ENCODE assay signal across 8 cellular contexts in genomic region chr11:63813035-63813562, GRCh38. TPM values are rescaled to one million over a fixed set of nuclear protein-coding genes. Genes with fewer than 3 reads are reported as not detected.
DNase-seq lines count a peak whose midpoint lies in the region; ATAC-seq and TF ChIP-seq lines count a peak whose summit lies in the region.

A gene with protein sequence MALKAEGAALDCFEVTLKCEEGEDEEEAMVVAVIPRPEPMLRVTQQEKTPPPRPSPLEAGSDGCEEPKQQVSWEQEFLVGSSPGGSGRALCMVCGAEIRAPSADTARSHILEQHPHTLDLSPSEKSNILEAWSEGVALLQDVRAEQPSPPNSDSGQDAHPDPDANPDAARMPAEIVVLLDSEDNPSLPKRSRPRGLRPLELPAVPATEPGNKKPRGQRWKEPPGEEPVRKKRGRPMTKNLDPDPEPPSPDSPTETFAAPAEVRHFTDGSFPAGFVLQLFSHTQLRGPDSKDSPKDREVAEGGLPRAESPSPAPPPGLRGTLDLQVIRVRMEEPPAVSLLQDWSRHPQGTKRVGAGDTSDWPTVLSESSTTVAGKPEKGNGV (plus strand): TSS chr11:63813456. CDS start chr11:63813687, 231 bp downstream.

- H3K9me3 Mint-ChIP-seq in progenitor cell of endocrine pancreas (ENCODE audit: low read depth), result no peaks in the 10 kb centered on the region

- H3K4me1 ChIP-seq in left ventricle myocardium inferior, result peaks cover 33% of the 10 kb centered on the region

- H3K4me1 Mint-ChIP-seq in T-helper 17 cell (peaks cover 21% of the 10 kb centered on the region), progenitor cell of endocrine pancreas (ENCODE audit: low read depth) (peaks cover 19% of the 10 kb centered on the region)

- DNase-seq in NCI-H1092 treated with DMSO at 0.1 percent for 48 hours (lab: John Stamatoyannopoulos, UW), result peak; percentile 82
- peak; percentile 53 to 70 (median 68) for DNase-seq in T-helper 17 cell
- peak in 55 of 56 donors; percentile 4 to 89 (median 67) for DNase-seq in amygdala (lab: John Stamatoyannopoulos, UW)
- DNase-seq in left ventricle myocardium inferior, result peak; percentile 83
- peak; percentile 58 for DNase-seq in progenitor cell of endocrine pancreas (ENCODE audit: low spot score, unreplicated experiment)
- DNase-seq in ureter (ENCODE audit: low spot score), result peak; percentile 78

- no peaks in the 10 kb centered on the region for H3K36me3 Mint-ChIP-seq in T-helper 17 cell (ENCODE audit: low read depth)
- H3K36me3 Mint-ChIP-seq in progenitor cell of endocrine pancreas (ENCODE audit: insufficient read depth), result peaks cover 16% of the 10 kb centered on the region

- H3K27me3 ChIP-seq in left ventricle myocardium inferior (ENCODE audit: low read depth), result no peaks in the 10 kb centered on the region

- H3K4me3 Mint-ChIP-seq in T-helper 17 cell (peak within 1 kb of the TSS; percentile 83), progenitor cell of endocrine pancreas (ENCODE audit: low read depth) (peak within 1 kb of the TSS; percentile 85)

- TF ChIP-seq CTCF in GM12875 (IDR thresholded peaks at IDR 0.05; ENCODE audit: borderline replicate concordance, insufficient read depth, low read depth, low read length) (no peak), left ventricle myocardium inferior (IDR thresholded peaks at IDR 0.05; ENCODE audit: borderline replicate concordance) (no peak), progenitor cell of endocrine pancreas (IDR thresholded peaks at IDR 0.05; ENCODE audit: unreplicated experiment) (no peak)

- H3K27me3 Mint-ChIP-seq in T-helper 17 cell, result no peaks in the 10 kb centered on the region
- peaks cover 13% of the 10 kb centered on the region for H3K27me3 Mint-ChIP-seq in progenitor cell of endocrine pancreas

- H3K36me3 ChIP-seq in left ventricle myocardium inferior, result peaks cover 10% of the 10 kb centered on the region

- H3K27ac Mint-ChIP-seq in T-helper 17 cell, result no peak within 1 kb of the TSS
- peak within 1 kb of the TSS; percentile 69 for H3K27ac Mint-ChIP-seq in progenitor cell of endocrine pancreas

- no peaks in the 10 kb centered on the region for H3K9me3 ChIP-seq in T-helper 17 cell (ENCODE audit: control insufficient read depth, low read length, poor library complexity, severe bottlenecking)
- no peaks in the 10 kb centered on the region for H3K9me3 ChIP-seq in left ventricle myocardium inferior (replicated peaks)

- H3K27ac ChIP-seq in left ventricle myocardium inferior (replicated peaks), result peak within 1 kb of the TSS; percentile 77

- peak; percentile 85 for ATAC-seq in HG02610 (IDR thresholded peaks at IDR 0.05; ENCODE audit: unreplicated experiment)
- peak; percentile 94 for ATAC-seq in T-helper 17 cell

- peak within 1 kb of the TSS; percentile 95 for H3K4me3 ChIP-seq in GM12875 (ENCODE audit: low read depth, low read length)
- H3K4me3 ChIP-seq in left ventricle myocardium inferior, result peak within 1 kb of the TSS; percentile 82

- intact Hi-C loops in left ventricle myocardium inferior (cut with micrococcal nuclease), result no loop called here

RNA-seq across cellular contexts. Expression of the gene that starts here (rescaled TPM):
- 1 to 10 TPM; 8.5 to 9.4 TPM for total RNA-seq in T-helper 17 cell
- 14.0 TPM for total RNA-seq in left ventricle myocardium inferior
- total RNA-seq in progenitor cell of endocrine pancreas, result 75.3 and 77.8 TPM in 2 replicates
- 13.0 TPM for total RNA-seq in ureter

Comparison
In these comparisons a context has a peak if more than half of its experiments do, and no peak if none do; other contexts are left out.
1. Peak in every context shown above with its lines: DNase-seq, ATAC-seq, H3K4me3 ChIP-seq and H3K27ac ChIP-seq.